9 cellular contexts compared by ENCODE assay signal in genomic region chrX:150486011-150486410, GRCh38.
DNase-seq lines count a peak whose midpoint lies in the region; ATAC-seq and TF ChIP-seq lines count a peak whose summit lies in the region.
"Had no signal": no experiment of that assay in that cellular context is flagged by ENCODE, and none has a peak within 500 bp of the region (broad histone marks: within the 10 kb centered on the region; RNA-seq: fewer than 3 reads in every experiment).

No MANE protein-coding gene starts in this region.

- no peaks in the 10 kb centered on the region for H3K4me1 ChIP-seq in OCI-LY7 (ENCODE audit: insufficient read depth, low read length, poor library complexity, severe bottlenecking)
- peaks cover 7% of the 10 kb centered on the region for H3K4me1 ChIP-seq in vagina

- H3K9me3 ChIP-seq in OCI-LY7 (ENCODE audit: low read length) (no peaks in the 10 kb centered on the region), vagina (no peaks in the 10 kb centered on the region)

- CTCF ChIA-PET in BJ (lab: Yijun Ruan, JAX) (interaction anchor here (0.6 to 3.5 kb wide), 6 partner anchors 12 to 546 kb away, joined by 3 to 21 read pairs (median 3); no protein-coding TSS in a partner anchor), OCI-LY7 (lab: Charles Lee; ENCODE audit: unreplicated experiment) (no interaction called here)

- BruUV-seq in OCI-LY7 (replicated peaks; lab: Mats Ljungman, UMichigan), result no TSS peak

- no peak overlapping the region for H2AFZ ChIP-seq in OCI-LY7 (ENCODE audit: low read length)

- ATAC-seq in GM19351 (IDR thresholded peaks at IDR 0.05; ENCODE audit: unreplicated experiment) (peak; percentile 60), HG02623 (IDR thresholded peaks at IDR 0.05; ENCODE audit: unreplicated experiment) (no peak)

- H3K27me3 Mint-ChIP-seq in activated T-helper 2 cell treated with anti-CD3 and anti-CD28 coated beads, Interferon-gamma antibody, Interleukin-2, Interleukin-4, amounts not matched to agents 10 μg/mL and 5 μg/mL and 100 μg/mL, durations not matched to agents 14 hours and 24 hours and 36 hours (ENCODE audit: low read depth), result no peaks in the 10 kb centered on the region

- no peak overlapping the region for H3K4me3 ChIP-seq in BJ (ENCODE audit: low read depth, low read length)
- no peak overlapping the region for H3K4me3 ChIP-seq in OCI-LY7 (ENCODE audit: low read depth, low read length, poor library complexity, severe bottlenecking)
- no peak overlapping the region for H3K4me3 ChIP-seq in retinal pigment epithelial cell (ENCODE audit: low read length)
- no peak overlapping the region for H3K4me3 ChIP-seq in vagina

- H3K9me3 Mint-ChIP-seq in activated T-helper 2 cell treated with anti-CD3 and anti-CD28 coated beads, Interferon-gamma antibody, Interleukin-2, Interleukin-4, amounts not matched to agents 10 μg/mL and 5 μg/mL and 100 μg/mL, durations not matched to agents 14 hours and 24 hours and 36 hours, result no peaks in the 10 kb centered on the region
- H3K9me3 Mint-ChIP-seq: natural killer cell treated with Interleukin-12 subunit alpha and Interleukin-12 subunit beta and Interleukin-15 and Interleukin-18, amount 100 ng/mL, for 72 hours had no signal

- H3K4me1 Mint-ChIP-seq in activated T-helper 2 cell treated with anti-CD3 and anti-CD28 coated beads, Interferon-gamma antibody, Interleukin-2, Interleukin-4, amounts not matched to agents 10 μg/mL and 5 μg/mL and 100 μg/mL, durations not matched to agents 14 hours and 24 hours and 36 hours (ENCODE audit: low read depth), result peaks cover 37% of the 10 kb centered on the region

- H3K27me3 ChIP-seq in BJ (ENCODE audit: control insufficient read depth, insufficient read depth, low read length), result no peaks in the 10 kb centered on the region
- no peaks in the 10 kb centered on the region for H3K27me3 ChIP-seq in vagina

- POLR2A ChIA-PET in BJ (lab: Charles Lee) (no interaction called here), OCI-LY7 (lab: Charles Lee) (no interaction called here)

- intact Hi-C loops in OCI-LY7 (cut with micrococcal nuclease; ENCODE audit: unreplicated experiment), result no loop called here
- intact Hi-C loops in activated T-helper 2 cell treated with anti-CD3 and anti-CD28 coated beads, Interferon-gamma antibody, Interleukin-2, Interleukin-4, amounts not matched to agents 10 μg/mL and 5 μg/mL and 100 μg/mL, durations not matched to agents 14 hours and 24 hours and 36 hours (cut with micrococcal nuclease), result no loop called here
- intact Hi-C loops in vagina (cut with DNase I), result no loop called here

- no peak for TF ChIP-seq POLR2A in vagina (IDR thresholded peaks at IDR 0.05)

- peak; percentile 62 for TF ChIP-seq CTCF in BJ (IDR thresholded peaks at IDR 0.05; ENCODE audit: insufficient read depth, low read depth, low read length)
- TF ChIP-seq CTCF in OCI-LY7 (conservative IDR thresholded peaks at IDR 0.05; ENCODE audit: low read length), result peak; percentile 65
- peak; percentile 78 for TF ChIP-seq CTCF in retinal pigment epithelial cell (conservative IDR thresholded peaks at IDR 0.05; ENCODE audit: low read depth, low read length)
- TF ChIP-seq CTCF in vagina (IDR thresholded peaks at IDR 0.05), result no peak

- H3K9me2 ChIP-seq in OCI-LY7 (ENCODE audit: insufficient read depth, low read length), result no peaks in the 10 kb centered on the region

- DNase-seq in BJ (ENCODE audit: low read depth), result no peak
- peak; percentile 33 for DNase-seq in OCI-LY7 (ENCODE audit: low spot score)
- peak; percentile 42 for DNase-seq in activated T-helper 2 cell treated with anti-CD3 and anti-CD28 coated beads, Interferon-gamma antibody, Interleukin-2, Interleukin-4, amounts not matched to agents 10 μg/mL and 5 μg/mL and 100 μg/mL, durations not matched to agents 14 hours and 24 hours and 36 hours (ENCODE audit: low spot score)
- DNase-seq in foreskin melanocyte, result peak; percentile 44
- no peak for DNase-seq in retinal pigment epithelial cell (ENCODE audit: low read depth)
- DNase-seq in vagina (ENCODE audit: extremely low spot score in 2 of 2), result no peak

- H3K27ac ChIP-seq in OCI-LY7 (ENCODE audit: low read depth, low read length, poor library complexity, severe bottlenecking) (no peak overlapping the region), vagina (no peak overlapping the region)

- H3K36me3 ChIP-seq in BJ (ENCODE audit: control insufficient read depth, insufficient read depth, low read length), result no peaks in the 10 kb centered on the region
- no peaks in the 10 kb centered on the region for H3K36me3 ChIP-seq in OCI-LY7 (ENCODE audit: insufficient read depth, low read length)
- no peaks in the 10 kb centered on the region for H3K36me3 ChIP-seq in vagina

- H4K20me1 ChIP-seq in OCI-LY7 (ENCODE audit: insufficient read depth, low read length), result no peaks in the 10 kb centered on the region

- H3K79me2 ChIP-seq in OCI-LY7 (ENCODE audit: insufficient read depth, low read depth, low read length), result no peaks in the 10 kb centered on the region

- H3K27ac Mint-ChIP-seq in activated T-helper 2 cell treated with anti-CD3 and anti-CD28 coated beads, Interferon-gamma antibody, Interleukin-2, Interleukin-4, amounts not matched to agents 10 μg/mL and 5 μg/mL and 100 μg/mL, durations not matched to agents 14 hours and 24 hours and 36 hours, result no peak overlapping the region
- H3K27ac Mint-ChIP-seq: natural killer cell treated with Interleukin-12 subunit alpha and Interleukin-12 subunit beta and Interleukin-15 and Interleukin-18, amount 100 ng/mL, for 72 hours had no signal

- H3K4me3 Mint-ChIP-seq in activated T-helper 2 cell treated with anti-CD3 and anti-CD28 coated beads, Interferon-gamma antibody, Interleukin-2, Interleukin-4, amounts not matched to agents 10 μg/mL and 5 μg/mL and 100 μg/mL, durations not matched to agents 14 hours and 24 hours and 36 hours (ENCODE audit: low read depth), result no peak overlapping the region
- H3K4me3 Mint-ChIP-seq: natural killer cell treated with Interleukin-12 subunit alpha and Interleukin-12 subunit beta and Interleukin-15 and Interleukin-18, amount 100 ng/mL, for 72 hours had no signal

- H3K4me2 ChIP-seq in OCI-LY7 (ENCODE audit: low read length), result no peak overlapping the region

- peaks cover 49% of the 10 kb centered on the region for H3K36me3 Mint-ChIP-seq in activated T-helper 2 cell treated with anti-CD3 and anti-CD28 coated beads, Interferon-gamma antibody, Interleukin-2, Interleukin-4, amounts not matched to agents 10 μg/mL and 5 μg/mL and 100 μg/mL, durations not matched to agents 14 hours and 24 hours and 36 hours (ENCODE audit: low read depth)
- H3K36me3 Mint-ChIP-seq: natural killer cell treated with Interleukin-12 subunit alpha and Interleukin-12 subunit beta and Interleukin-15 and Interleukin-18, amount 100 ng/mL, for 72 hours had no signal

Comparison
In these comparisons a context has a peak if more than half of its experiments do, and no peak if none do; other contexts are left out.
1. DNase-seq: peak in OCI-LY7 (single experiment), activated T-helper 2 cell treated with anti-CD3 and anti-CD28 coated beads, Interferon-gamma antibody, Interleukin-2, Interleukin-4, amounts not matched to agents 10 μg/mL and 5 μg/mL and 100 μg/mL, durations not matched to agents 14 hours and 24 hours and 36 hours (single experiment) and foreskin melanocyte (single experiment); none in BJ (single experiment), retinal pigment epithelial cell (single experiment) and vagina (0 of 2).
2. CTCF ChIP-seq: peak in BJ (single experiment), OCI-LY7 (single experiment) and retinal pigment epithelial cell (single experiment); none in vagina (0 of 3).